18 cellular contexts compared by ENCODE assay signal in the genomic region with DNA sequence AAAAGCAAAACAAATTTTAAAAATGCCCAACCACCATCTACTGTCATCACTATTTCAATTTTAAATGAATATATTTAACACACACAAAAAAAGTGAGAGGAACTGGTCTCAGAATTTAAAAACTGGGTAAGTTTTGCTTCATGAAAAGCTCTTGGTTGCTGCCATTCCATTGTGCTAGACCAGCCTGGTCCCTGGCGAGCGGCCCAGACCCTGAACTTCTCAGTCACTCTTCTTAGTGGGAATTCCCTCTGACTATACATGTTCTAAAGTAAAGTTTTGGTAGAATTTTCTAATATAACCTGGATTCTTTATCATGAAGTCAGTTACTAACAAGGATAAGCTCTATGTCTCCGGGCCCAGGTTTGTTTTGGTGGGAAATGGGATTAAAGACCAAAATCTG. TPM values are rescaled to one million over a fixed set of nuclear protein-coding genes. Genes with fewer than 3 reads are reported as not detected.
DNase-seq lines count a peak whose midpoint lies in the region; ATAC-seq and TF ChIP-seq lines count a peak whose summit lies in the region.
"Had no signal": no experiment of that assay in that cellular context is flagged by ENCODE, and none has a peak within 500 bp of the region (broad histone marks: within the 10 kb centered on the region; RNA-seq: fewer than 3 reads in every experiment).

No MANE protein-coding gene starts in this region.

- POLR2A ChIA-PET in IMR-90 (lab: Charles Lee; ENCODE audit: unreplicated experiment), result no interaction called here

- H3K36me3 Mint-ChIP-seq in nephron progenitor cell (ENCODE audit: low read depth), result no peaks in the 10 kb centered on the region
- H3K36me3 Mint-ChIP-seq: CD14-positive monocyte had no signal

- peaks cover 5% of the 10 kb centered on the region for H3K4me1 Mint-ChIP-seq in nephron progenitor cell

- H3K4me3 Mint-ChIP-seq in nephron progenitor cell, result no peak overlapping the region
- H3K4me3 Mint-ChIP-seq: CD14-positive monocyte had no signal

- DNase-seq in IMR-90 (peak; percentile 47), astrocyte of the hippocampus (ENCODE audit: low read depth, low spot score) (peak; percentile 85), fibroblast of lung (ENCODE audit: low read depth in 2 of 2) (peak; percentile 28 to 70), aorta (peak; percentile 67 to 83), nephron progenitor cell (no peak)
- DNase-seq: ACHN, AML-193, DMS153, HCEC 1CT, Karpas-422, NCI-H1930, NCI-H2171, NCI-H446 treated with DMSO at 0.1 percent for 48 hours, OCI-M1 had no signal

- no peaks in the 10 kb centered on the region for H3K79me1 ChIP-seq in IMR-90 (ENCODE audit: low read depth in 1 of 2, low read length in 2 of 2)

- H3K36me3 ChIP-seq in IMR-90 (ENCODE audit: control insufficient read depth, insufficient read depth, low read length) (no peaks in the 10 kb centered on the region), fibroblast of lung (ENCODE audit: control insufficient read depth, insufficient read depth, low read length) (no peaks in the 10 kb centered on the region), aorta (ENCODE audit: control insufficient read depth in 1 of 2, insufficient read depth in 2 of 2, low read length in 1 of 2) (no peaks in the 10 kb centered on the region)

- intact Hi-C loops in IMR-90 (cut with micrococcal nuclease) (loop anchor here (5.0 kb wide), 3 partner anchors 108 to 1038 kb away; no protein-coding TSS in a partner anchor), aorta (cut with DNase I) (loop anchor here in 1 of 2 donors (10.0 kb wide), 1 partner anchor 239 kb away; no protein-coding TSS in a partner anchor)

- H3K18ac ChIP-seq in IMR-90 (ENCODE audit: low read depth, low read length), result no peak overlapping the region

- no peak overlapping the region for H3K23ac ChIP-seq in IMR-90 (ENCODE audit: low read depth, low read length)

- H3K4me1 ChIP-seq in IMR-90 (ENCODE audit: control insufficient read depth, insufficient read depth, low read length), result 0 out of 2 replicates have a peak, but pooled peaks cover 1% of the 10 kb centered on the region
- no peaks in the 10 kb centered on the region for H3K4me1 ChIP-seq in fibroblast of lung (ENCODE audit: control insufficient read depth, extremely low read depth, insufficient read depth, low read length)
- H3K4me1 ChIP-seq in aorta (ENCODE audit: control insufficient read depth in 1 of 2, insufficient read depth in 2 of 2, low read length in 2 of 2), result no peaks in the 10 kb centered on the region

- H3K9ac ChIP-seq in IMR-90 (ENCODE audit: low read depth, low read length) (no peak overlapping the region), fibroblast of lung (ENCODE audit: insufficient read depth, low read length) (no peak overlapping the region)

- no peak overlapping the region for H2AFZ ChIP-seq in IMR-90 (replicated peaks; ENCODE audit: low read length, poor library complexity)
- H2AFZ ChIP-seq in fibroblast of lung (ENCODE audit: low read length), result no peak overlapping the region

- no peaks in the 10 kb centered on the region for H3K9me3 ChIP-seq in IMR-90 (ENCODE audit: control insufficient read depth, insufficient read depth, low read length)
- H3K9me3 ChIP-seq in fibroblast of lung (ENCODE audit: control insufficient read depth, insufficient read depth, low read depth, low read length), result no peaks in the 10 kb centered on the region
- no peaks in the 10 kb centered on the region for H3K9me3 ChIP-seq in aorta (ENCODE audit: control insufficient read depth, low read length)

- H3K4me3 ChIP-seq in IMR-90 (ENCODE audit: insufficient read depth, low read depth, low read length), result no peak overlapping the region
- no peak overlapping the region for H3K4me3 ChIP-seq in fibroblast of lung (replicated peaks in 1 of 4; ENCODE audit: control extremely low read depth in 1 of 4, insufficient read depth in 1 of 4, low read depth in 3 of 4, low read length in 4 of 4)
- H3K4me3 ChIP-seq in aorta (ENCODE audit: low read length in 2 of 2), result no peak overlapping the region

- no peak overlapping the region for H3K56ac ChIP-seq in IMR-90 (ENCODE audit: extremely low read depth, insufficient read depth, low read length)

- TF ChIP-seq CTCF in IMR-90 (conservative IDR thresholded peaks at IDR 0.05; ENCODE audit: low read depth, low read length), result no peak
- TF ChIP-seq CTCF in fibroblast of lung (conservative IDR thresholded peaks at IDR 0.05 in 1 of 2, IDR thresholded peaks at IDR 0.05 in 1 of 2; ENCODE audit: low read depth in 1 of 2, low read length in 2 of 2), result no peak
- no peak for TF ChIP-seq CTCF in nephron progenitor cell (IDR thresholded peaks at IDR 0.05)

- H4K91ac ChIP-seq in IMR-90 (ENCODE audit: insufficient read depth, low read depth, low read length), result no peak overlapping the region

- in situ Hi-C loops in IMR-90 (cut with MboI; ENCODE audit: low sequenced_read_pairs), result no loop called here

- no peak overlapping the region for H2BK120ac ChIP-seq in IMR-90 (ENCODE audit: low read depth, low read length)

- no peaks in the 10 kb centered on the region for H3K79me2 ChIP-seq in fibroblast of lung (ENCODE audit: control insufficient read depth, insufficient read depth, low read length)

- H3K27ac ChIP-seq in IMR-90 (ENCODE audit: insufficient read depth, low read length), result no peak overlapping the region
- H3K27ac ChIP-seq in fibroblast of lung (ENCODE audit: insufficient read depth, low read length), result no peak overlapping the region
- no peak overlapping the region for H3K27ac ChIP-seq in aorta (ENCODE audit: low read depth in 1 of 2, low read length in 2 of 2)
- H3K27ac ChIP-seq: RWPE1 had no signal

- no peak overlapping the region for H3K4ac ChIP-seq in IMR-90 (ENCODE audit: low read depth, low read length)

- H3K27ac Mint-ChIP-seq in nephron progenitor cell, result no peak overlapping the region
- H3K27ac Mint-ChIP-seq: CD14-positive monocyte had no signal

- H2BK15ac ChIP-seq in IMR-90 (ENCODE audit: low read depth, low read length), result no peak overlapping the region

- dilution Hi-C loops in IMR-90 (cut with HindIII; ENCODE audit: low sequenced_read_pairs, unreplicated experiment), result no loop called here

- H3K9me3 Mint-ChIP-seq in nephron progenitor cell, result peaks cover 9% of the 10 kb centered on the region

- no peak overlapping the region for H2AK9ac ChIP-seq in IMR-90 (replicated peaks; ENCODE audit: low read depth, low read length, poor library complexity)

- whole genome bisulfite sequencing in IMR-90 (ENCODE audit: extremely low coverage in 2 of 2, insufficient read length in 1 of 2), 2 experiments, result no CpG with 5 or more reads among the region's 3 CpGs
- WGBS in aorta, 2 donors, result 26 to 31% methylated on average over 3 of the region's 3 CpGs

- H3K4me2 ChIP-seq in IMR-90 (ENCODE audit: low read depth, low read length), result no peak overlapping the region
- no peak overlapping the region for H3K4me2 ChIP-seq in fibroblast of lung (ENCODE audit: extremely low read depth, insufficient read depth, low read length)

- no peak overlapping the region for H4K5ac ChIP-seq in IMR-90 (ENCODE audit: low read depth, low read length)

- H2AK5ac ChIP-seq in IMR-90 (ENCODE audit: low read depth, low read length), result no peak overlapping the region

- no peak for TF ChIP-seq RAD21 in IMR-90 (IDR thresholded peaks at IDR 0.05; ENCODE audit: low read length)

- H3K27me3 ChIP-seq in IMR-90 (ENCODE audit: control insufficient read depth, insufficient read depth, low read length) (peaks cover 9% of the 10 kb centered on the region), fibroblast of lung (ENCODE audit: control insufficient read depth, insufficient read depth, low read length) (peaks cover 2% of the 10 kb centered on the region), aorta (ENCODE audit: control insufficient read depth in 1 of 2, insufficient read depth in 2 of 2, low read length in 1 of 2) (no peaks in the 10 kb centered on the region)

- H3K9me1 ChIP-seq in IMR-90 (ENCODE audit: insufficient read depth, low read length), result no peaks in the 10 kb centered on the region

- no peak for ATAC-seq in IMR-90 (ENCODE audit: low read depth)
- no peak for ATAC-seq in aorta (ENCODE audit: low FRiP score)
- no peak for ATAC-seq in GM18907 (IDR thresholded peaks at IDR 0.05; ENCODE audit: unreplicated experiment)
- ATAC-seq in HG03139 (IDR thresholded peaks at IDR 0.05; ENCODE audit: unreplicated experiment), result no peak

- CTCF ChIA-PET in IMR-90 (lab: Yijun Ruan, JAX), result interaction anchor here (0.7 kb wide), 1 partner anchor 168 kb away, joined by 3 read pairs; no protein-coding TSS in a partner anchor

- H2BK5ac ChIP-seq in IMR-90 (ENCODE audit: low read depth, low read length, poor library complexity, severe bottlenecking), result no peak overlapping the region

- H4K20me1 ChIP-seq in IMR-90 (ENCODE audit: insufficient read depth, low read length) (no peaks in the 10 kb centered on the region), fibroblast of lung (ENCODE audit: control insufficient read depth, extremely low read depth, insufficient read depth, low read length) (no peaks in the 10 kb centered on the region)

- no TSS peak for BruUV-seq in IMR-90 (replicated peaks; lab: Mats Ljungman, UMichigan)

- no peak overlapping the region for H2BK20ac ChIP-seq in IMR-90 (ENCODE audit: low read depth, low read length)

- H4K8ac ChIP-seq in IMR-90 (ENCODE audit: low read depth in 2 of 2, low read length in 2 of 2), result no peak overlapping the region

- H3K14ac ChIP-seq in IMR-90 (replicated peaks; ENCODE audit: low read depth, low read length), result no peak overlapping the region

- TF ChIP-seq POLR2A in IMR-90 (IDR thresholded peaks at IDR 0.05; ENCODE audit: low read depth, low read length), result no peak

- peaks cover 9% of the 10 kb centered on the region for H3K27me3 Mint-ChIP-seq in nephron progenitor cell (ENCODE audit: low read depth, poor library complexity)

TF ChIP-seq in IMR-90, 13 proteins besides CTCF, POLR2A, EP300 and RAD21 (continues in another document):
- TF ChIP-seq MAZ (IDR thresholded peaks at IDR 0.05; ENCODE audit: borderline replicate concordance, low read depth, low read length), result no peak
- no peak for TF ChIP-seq NFE2L2 (IDR thresholded peaks at IDR 0.05; ENCODE audit: low read depth, low read length)
- TF ChIP-seq, protein P1, sequence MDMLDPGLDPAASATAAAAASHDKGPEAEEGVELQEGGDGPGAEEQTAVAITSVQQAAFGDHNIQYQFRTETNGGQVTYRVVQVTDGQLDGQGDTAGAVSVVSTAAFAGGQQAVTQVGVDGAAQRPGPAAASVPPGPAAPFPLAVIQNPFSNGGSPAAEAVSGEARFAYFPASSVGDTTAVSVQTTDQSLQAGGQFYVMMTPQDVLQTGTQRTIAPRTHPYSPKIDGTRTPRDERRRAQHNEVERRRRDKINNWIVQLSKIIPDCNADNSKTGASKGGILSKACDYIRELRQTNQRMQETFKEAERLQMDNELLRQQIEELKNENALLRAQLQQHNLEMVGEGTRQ (IDR thresholded peaks at IDR 0.05; ENCODE audit: low read depth, low read length), result no peak

RNA-seq across cellular contexts. Expression of a gene that starts 34.8 kb away (rescaled TPM):
- total RNA-seq in IMR-90 (2012; rRNA removed), result 6.8 and 7.8 TPM in 2 replicates
- 8.2 and 8.7 TPM in 2 replicates for polyA plus RNA-seq in IMR-90 (2012; rRNA removed)
- polyA plus RNA-seq in IMR-90 (2012; cell fraction: cytosol; rRNA removed), result 7.2 and 12.6 TPM in 2 replicates
- 4.4 and 6.8 TPM in 2 replicates for polyA plus RNA-seq in IMR-90 (2012; cell fraction: nucleus; rRNA removed; ENCODE audit: low replicate concordance)
- total RNA-seq in fibroblast of lung, result 5.6 and 6.1 TPM in 2 replicates
- polyA plus RNA-seq in fibroblast of lung, result 5.8 and 8.4 TPM in 2 replicates
- 6.8 and 10.4 TPM in 2 replicates for polyA plus RNA-seq in fibroblast of lung (2012)
- polyA minus RNA-seq in fibroblast of lung (ENCODE audit: low replicate concordance), result 10.0 and 11.8 TPM in 2 replicates
- 1 to 10 TPM; 5.8 to 6.0 TPM for total RNA-seq in aorta
- polyA plus RNA-seq in aorta, result 1 to 10 TPM; 3.2 to 8.1 TPM
